Comparison of ENCODE assay signal across 17 cellular contexts in genomic region chr12:47095446-47096236, GRCh38. TPM values are rescaled to one million over a fixed set of nuclear protein-coding genes. Genes with fewer than 3 reads are reported as not detected.
DNase-seq lines count a peak whose midpoint lies in the region; ATAC-seq and TF ChIP-seq lines count a peak whose summit lies in the region.
"Had no signal": no experiment of that assay in that cellular context is flagged by ENCODE, and none has a peak within 500 bp of the region (broad histone marks: within the 10 kb centered on the region; RNA-seq: fewer than 3 reads in every experiment).

No MANE protein-coding gene starts in this region.

- 17% methylated on average over 3 of the region's 3 CpGs for WGBS in smooth muscle cell (ENCODE audit: low lambda C conversion rate)
- 70 to 95% methylated on average over 3 of the region's 3 CpGs for WGBS in body of pancreas, 2 donors

- H3K9me3 Mint-ChIP-seq in activated naive CD4-positive, alpha-beta T cell treated with anti-CD3 and anti-CD28 coated beads, Interleukin-2, amount 50 U/mL, for 24 hours = no peaks in the 10 kb centered on the region
- H3K9me3 Mint-ChIP-seq in activated naive CD4-positive, alpha-beta T cell treated with anti-CD3 and anti-CD28 coated beads, Interleukin-2, amount 50 U/mL, for 72 hours = peaks cover 0 to 5% of the 10 kb centered on the region in 2 donors
- H3K9me3 Mint-ChIP-seq: activated B cell treated with CpG ODN at 0.5 μM for 24 hours, endodermal cell had no signal

- H3K27ac ChIP-seq in RWPE2 (ENCODE audit: poor library complexity, severe bottlenecking) = peak overlapping the region; percentile 99
- peak overlapping the region; percentile 21 for H3K27ac ChIP-seq in fibroblast of lung (ENCODE audit: insufficient read depth, low read length)
- peak overlapping the region; percentile 85 for H3K27ac ChIP-seq in smooth muscle cell (ENCODE audit: low read depth)
- H3K27ac ChIP-seq in left ventricle myocardium inferior (replicated peaks) = no peak overlapping the region
- no peak overlapping the region for H3K27ac ChIP-seq in body of pancreas
- H3K27ac ChIP-seq: SJCRH30 had no signal

- H3K36me3 Mint-ChIP-seq in activated naive CD4-positive, alpha-beta T cell treated with anti-CD3 and anti-CD28 coated beads, Interleukin-2, amount 50 U/mL, for 24 hours = peaks cover 5% of the 10 kb centered on the region
- peaks cover 0 to 5% of the 10 kb centered on the region in 2 donors for H3K36me3 Mint-ChIP-seq in activated naive CD4-positive, alpha-beta T cell treated with anti-CD3 and anti-CD28 coated beads, Interleukin-2, amount 50 U/mL, for 72 hours

- H3K4me2 ChIP-seq in fibroblast of lung (ENCODE audit: extremely low read depth, insufficient read depth, low read length) = peak overlapping the region; percentile 58
- H3K4me2 ChIP-seq in smooth muscle cell = peak overlapping the region; percentile 53

- H3K4me3 ChIP-seq in RWPE2 (ENCODE audit: severe bottlenecking) (no peak overlapping the region), fibroblast of lung (replicated peaks in 1 of 4; ENCODE audit: control extremely low read depth in 1 of 4, insufficient read depth in 1 of 4, low read depth in 3 of 4, low read length in 4 of 4) (no peak overlapping the region), smooth muscle cell (no peak overlapping the region), left ventricle myocardium inferior (no peak overlapping the region), body of pancreas (no peak overlapping the region)
- H3K4me3 ChIP-seq: SJCRH30, upper lobe of left lung had no signal

- peak overlapping the region; percentile 37 for H3K27ac Mint-ChIP-seq in activated naive CD4-positive, alpha-beta T cell treated with anti-CD3 and anti-CD28 coated beads, Interleukin-2, amount 50 U/mL, for 24 hours
- peak overlapping the region in 1 of 2 donors; percentile 16 for H3K27ac Mint-ChIP-seq in activated naive CD4-positive, alpha-beta T cell treated with anti-CD3 and anti-CD28 coated beads, Interleukin-2, amount 50 U/mL, for 72 hours
- H3K27ac Mint-ChIP-seq: activated B cell treated with CpG ODN at 0.5 μM for 24 hours, endodermal cell had no signal

- no peaks in the 10 kb centered on the region for H3F3A ChIP-seq in smooth muscle cell (ENCODE audit: low read depth)

- peaks cover 38% of the 10 kb centered on the region for H3K4me1 Mint-ChIP-seq in activated naive CD4-positive, alpha-beta T cell treated with anti-CD3 and anti-CD28 coated beads, Interleukin-2, amount 50 U/mL, for 24 hours
- H3K4me1 Mint-ChIP-seq: activated B cell treated with CpG ODN at 0.5 μM for 24 hours, endodermal cell had no signal

- intact Hi-C loops in left ventricle myocardium inferior (cut with micrococcal nuclease) (no loop called here), body of pancreas (cut with DNase I) (no loop called here)

- H3K9ac ChIP-seq in fibroblast of lung (ENCODE audit: insufficient read depth, low read length) = no peak overlapping the region
- peak overlapping the region; percentile 56 for H3K9ac ChIP-seq in smooth muscle cell (ENCODE audit: low read depth)

- DNase-seq in activated naive CD4-positive, alpha-beta T cell treated with anti-CD3 and anti-CD28 coated beads, Interleukin-2, amount 50 U/mL, for 72 hours (ENCODE audit: low spot score in 2 of 2) = no peak
- DNase-seq in RWPE2 (ENCODE audit: low spot score) (no peak), fibroblast of lung (ENCODE audit: low read depth in 2 of 2) (peak; percentile 39 to 99), smooth muscle cell (lab: John Stamatoyannopoulos, UW; ENCODE audit: unreplicated experiment) (no peak), left ventricle myocardium inferior (no peak), NOMO-1 treated with dmso at 0.1 percent for 144 hours (lab: John Stamatoyannopoulos, UW; ENCODE audit: unreplicated experiment) (no peak), body of pancreas (no peak)
- DNase-seq: activated B cell treated with CpG ODN at 0.5 μM for 24 hours, DMS79 treated with DMSO at 0.1 percent for 48 hours, endodermal cell, hippocampal formation, NCI-H1417, NCI-H524 treated with DMSO at 0.1 percent for 48 hours, nucleus accumbens, SJCRH30, upper lobe of left lung had no signal

- H3K27me3 ChIP-seq in RWPE2 (ENCODE audit: insufficient read depth, poor library complexity, severe bottlenecking) (no peaks in the 10 kb centered on the region), fibroblast of lung (ENCODE audit: control insufficient read depth, insufficient read depth, low read length) (no peaks in the 10 kb centered on the region), smooth muscle cell (ENCODE audit: low read depth) (no peaks in the 10 kb centered on the region), left ventricle myocardium inferior (ENCODE audit: low read depth) (no peaks in the 10 kb centered on the region), body of pancreas (no peaks in the 10 kb centered on the region)
- H3K27me3 ChIP-seq: SJCRH30, upper lobe of left lung had no signal

- ATAC-seq in activated naive CD4-positive, alpha-beta T cell treated with anti-CD3 and anti-CD28 coated beads, Interleukin-2, amount 50 U/mL, for 72 hours = no peak
- ATAC-seq in RWPE2 (ENCODE audit: low read depth) (peak; percentile 97), body of pancreas (no peak)

- no peaks in the 10 kb centered on the region for H3K9me3 ChIP-seq in RWPE2 (ENCODE audit: severe bottlenecking)
- H3K9me3 ChIP-seq in fibroblast of lung (ENCODE audit: control insufficient read depth, insufficient read depth, low read depth, low read length) = no peaks in the 10 kb centered on the region
- no peaks in the 10 kb centered on the region for H3K9me3 ChIP-seq in smooth muscle cell (replicated peaks; ENCODE audit: low read depth)
- no peaks in the 10 kb centered on the region for H3K9me3 ChIP-seq in left ventricle myocardium inferior (replicated peaks)
- H3K9me3 ChIP-seq in body of pancreas = no peaks in the 10 kb centered on the region
- H3K9me3 ChIP-seq: SJCRH30, upper lobe of left lung had no signal

- no peak overlapping the region for H2AFZ ChIP-seq in fibroblast of lung (ENCODE audit: low read length)
- no peak overlapping the region for H2AFZ ChIP-seq in smooth muscle cell (ENCODE audit: low read depth)

- no peak for TF ChIP-seq POLR2A in body of pancreas (IDR thresholded peaks at IDR 0.05)

- H3K4me3 Mint-ChIP-seq in activated naive CD4-positive, alpha-beta T cell treated with anti-CD3 and anti-CD28 coated beads, Interleukin-2, amount 50 U/mL, for 24 hours = peak overlapping the region; percentile 24
- H3K4me3 Mint-ChIP-seq: activated B cell treated with CpG ODN at 0.5 μM for 24 hours, endodermal cell had no signal

- no peaks in the 10 kb centered on the region for H3K27me3 Mint-ChIP-seq in activated naive CD4-positive, alpha-beta T cell treated with anti-CD3 and anti-CD28 coated beads, Interleukin-2, amount 50 U/mL, for 24 hours
- H3K27me3 Mint-ChIP-seq: activated B cell treated with CpG ODN at 0.5 μM for 24 hours had no signal

- no peak for TF ChIP-seq CTCF in RWPE2 (IDR thresholded peaks at IDR 0.05; ENCODE audit: poor library complexity, severe bottlenecking)
- no peak for TF ChIP-seq CTCF in fibroblast of lung (conservative IDR thresholded peaks at IDR 0.05 in 1 of 2, IDR thresholded peaks at IDR 0.05 in 1 of 2; ENCODE audit: low read depth in 1 of 2, low read length in 2 of 2)
- no peak for TF ChIP-seq CTCF in smooth muscle cell (IDR thresholded peaks at IDR 0.05; ENCODE audit: borderline replicate concordance, insufficient read depth, poor library complexity, severe bottlenecking)
- no peak for TF ChIP-seq CTCF in left ventricle myocardium inferior (IDR thresholded peaks at IDR 0.05; ENCODE audit: borderline replicate concordance)
- no peak for TF ChIP-seq CTCF in body of pancreas (IDR thresholded peaks at IDR 0.05)

- H4K20me1 ChIP-seq in fibroblast of lung (ENCODE audit: control insufficient read depth, extremely low read depth, insufficient read depth, low read length) (no peaks in the 10 kb centered on the region), smooth muscle cell (ENCODE audit: low read depth) (no peaks in the 10 kb centered on the region)

- no peaks in the 10 kb centered on the region for H3K79me2 ChIP-seq in fibroblast of lung (ENCODE audit: control insufficient read depth, insufficient read depth, low read length)
- H3K79me2 ChIP-seq in smooth muscle cell (ENCODE audit: low read depth) = no peaks in the 10 kb centered on the region

- H3K4me1 ChIP-seq in RWPE2 (ENCODE audit: insufficient read depth, poor library complexity, severe bottlenecking) (peaks cover 59% of the 10 kb centered on the region), fibroblast of lung (ENCODE audit: control insufficient read depth, extremely low read depth, insufficient read depth, low read length) (peaks cover 8% of the 10 kb centered on the region), smooth muscle cell (ENCODE audit: low read depth) (peaks cover 18% of the 10 kb centered on the region), left ventricle myocardium inferior (peaks cover 7% of the 10 kb centered on the region), body of pancreas (peaks cover 12% of the 10 kb centered on the region)
- H3K4me1 ChIP-seq: SJCRH30 had no signal

- H3K36me3 ChIP-seq in RWPE2 (ENCODE audit: low read depth) (peaks cover 4% of the 10 kb centered on the region; the same call in 1 of the 2 replicates), fibroblast of lung (ENCODE audit: control insufficient read depth, insufficient read depth, low read length) (no peaks in the 10 kb centered on the region), smooth muscle cell (ENCODE audit: low read depth) (no peaks in the 10 kb centered on the region), left ventricle myocardium inferior (no peaks in the 10 kb centered on the region), body of pancreas (replicated peaks in 1 of 2; ENCODE audit: insufficient read depth in 1 of 2, low read depth in 2 of 2) (no peaks in the 10 kb centered on the region)
- H3K36me3 ChIP-seq: SJCRH30, upper lobe of left lung had no signal

RNA-seq across cellular contexts. Expression of gene AMIGO2, which starts 15.9 kb away (rescaled TPM):
- total RNA-seq in activated naive CD4-positive, alpha-beta T cell treated with anti-CD3 and anti-CD28 coated beads, Interleukin-2, amount 50 U/mL, for 72 hours = 10 to 100 TPM; 11.8 to 39.2 TPM
- total RNA-seq in fibroblast of lung = 2.3 and 6.9 TPM in 2 replicates
- polyA plus RNA-seq in fibroblast of lung = 8.6 and 12.4 TPM in 2 replicates
- 6.3 and 8.1 TPM in 2 replicates for polyA plus RNA-seq in fibroblast of lung (2012)
- 1.1 and 3.5 TPM in 2 replicates for polyA minus RNA-seq in fibroblast of lung (ENCODE audit: low replicate concordance)
- total RNA-seq in smooth muscle cell = 51.6 and 59.6 TPM in 2 replicates
- 30.4 and 54.8 TPM in 2 replicates for polyA plus RNA-seq in smooth muscle cell
- total RNA-seq in left ventricle myocardium inferior = 2.3 TPM
- total RNA-seq in body of pancreas = 1 to 10 TPM; 2.6 to 4.0 TPM

RNA-seq across cellular contexts. Expression of gene PCED1B, which starts 16.2 kb away (rescaled TPM):
- 100 to 1,000 TPM in 1 of 2 donors, 10 to 100 TPM in 1; 92.5 to 149 TPM for total RNA-seq in activated naive CD4-positive, alpha-beta T cell treated with anti-CD3 and anti-CD28 coated beads, Interleukin-2, amount 50 U/mL, for 72 hours
- total RNA-seq in fibroblast of lung (0.26 and 0.33 TPM in 2 replicates), smooth muscle cell (2.7 and 6.1 TPM in 2 replicates), left ventricle myocardium inferior (0.55 TPM), body of pancreas (10 to 100 TPM in 1 of 2 donors, 1 to 10 TPM in 1; 2.3 to 14.2 TPM)
- polyA plus RNA-seq in fibroblast of lung (0.49 and 0.83 TPM in 2 replicates), smooth muscle cell (3.5 and 6.3 TPM in 2 replicates)
- polyA plus RNA-seq in fibroblast of lung (2012) = 0.80 and 1.0 TPM in 2 replicates
- polyA minus RNA-seq in fibroblast of lung (ENCODE audit: low replicate concordance) = 1.7 and 6.7 TPM in 2 replicates
- total RNA-seq: SJCRH30 had no signal

Comparison
In these comparisons a context has a peak if more than half of its experiments do, and no peak if none do; other contexts are left out.
1. DNase-seq: peak in fibroblast of lung (2 of 2); none in activated naive CD4-positive, alpha-beta T cell treated with anti-CD3 and anti-CD28 coated beads, Interleukin-2, amount 50 U/mL, for 72 hours (0 of 2), RWPE2 (single experiment), smooth muscle cell (single experiment), left ventricle myocardium inferior (single experiment), NOMO-1 treated with dmso at 0.1 percent for 144 hours (single experiment) and body of pancreas (0 of 4).
2. H3K27ac ChIP-seq: peak in RWPE2 (single experiment), fibroblast of lung (single experiment) and smooth muscle cell (single experiment); none in left ventricle myocardium inferior (single experiment) and body of pancreas (0 of 4).
3. RNA of gene PCED1B, which starts 16.2 kb away (total RNA-seq): 92.5 to 149 TPM in activated naive CD4-positive, alpha-beta T cell treated with anti-CD3 and anti-CD28 coated beads, Interleukin-2, amount 50 U/mL, for 72 hours; 2.3 to 14.2 TPM in body of pancreas, 2.7 to 6.1 TPM in smooth muscle cell, 0.55 TPM in left ventricle myocardium inferior (single experiment) and 0.26 to 0.33 TPM in fibroblast of lung; every median in the first group is over 4 times any median in the second.